Comparison of ENCODE assay signal across 9 cellular contexts in the genomic region with DNA sequence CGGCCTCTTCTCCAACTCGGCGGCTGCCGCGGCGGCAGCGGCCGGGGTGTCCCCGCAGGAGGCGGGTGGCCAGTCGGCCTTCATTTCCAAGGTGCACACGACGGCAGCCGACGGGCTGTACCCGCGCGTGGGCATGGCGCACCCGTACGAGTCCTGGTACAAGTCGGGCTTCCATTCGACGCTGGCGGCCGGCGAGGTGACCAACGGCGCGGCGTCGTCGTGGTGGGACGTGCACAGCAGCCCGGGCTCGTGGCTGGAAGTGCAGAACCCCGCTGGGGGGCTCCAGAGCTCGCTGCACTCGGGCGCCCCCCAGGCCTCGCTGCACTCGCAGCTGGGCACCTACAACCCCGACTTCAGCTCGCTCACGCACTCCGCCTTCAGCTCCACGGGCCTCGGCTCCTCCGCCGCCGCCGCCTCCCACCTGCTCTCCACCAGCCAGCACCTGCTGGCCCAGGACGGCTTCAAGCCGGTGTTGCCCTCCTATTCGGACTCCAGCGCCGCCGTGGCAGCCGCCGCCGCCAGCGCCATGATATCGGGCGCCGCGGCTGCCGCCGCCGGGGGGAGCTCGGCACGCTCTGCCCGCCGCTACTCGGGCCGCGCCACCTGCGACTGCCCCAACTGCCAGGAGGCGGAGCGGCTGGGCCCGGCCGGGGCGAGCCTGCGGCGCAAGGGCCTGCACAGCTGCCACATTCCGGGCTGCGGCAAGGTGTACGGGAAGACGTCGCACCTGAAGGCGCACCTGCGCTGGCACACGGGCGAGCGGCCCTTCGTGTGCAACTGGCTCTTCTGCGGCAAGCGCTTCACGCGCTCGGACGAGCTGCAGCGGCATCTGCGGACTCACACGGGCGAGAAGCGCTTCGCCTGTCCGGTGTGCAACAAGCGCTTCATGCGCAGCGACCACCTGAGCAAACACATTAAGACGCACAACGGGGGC. TPM values are rescaled to one million over a fixed set of nuclear protein-coding genes. Genes with fewer than 3 reads are reported as not detected.
DNase-seq lines count a peak whose midpoint lies in the region; ATAC-seq and TF ChIP-seq lines count a peak whose summit lies in the region.
"Had no signal": no experiment of that assay in that cellular context is flagged by ENCODE, and none has a peak within 500 bp of the region (broad histone marks: within the 10 kb centered on the region; RNA-seq: fewer than 3 reads in every experiment).

No MANE protein-coding gene starts in this region.

- peaks cover 5% of the 10 kb centered on the region for H3K36me3 Mint-ChIP-seq in activated CD8-positive, alpha-beta T cell treated with anti-CD3 and anti-CD28 coated beads, Interleukin-2, amount 10 ng/mL, durations not matched to agents 7 days and 5 days (ENCODE audit: low read depth)

- intact Hi-C loops in heart left ventricle (cut with DNase I), result loop anchor here in 3 of 10 donors (10.0 kb wide), 4 partner anchors 172 to 762 kb away; a partner anchor contains a TSS

- H3K27ac ChIP-seq in heart left ventricle, result no peak overlapping the region
- peak overlapping the region in 2 of 21 experiments; percentile 13 to 31 for H3K27ac ChIP-seq in skin epidermis

- POLR2A ChIA-PET in activated CD8-positive, alpha-beta T cell treated with anti-CD3 and anti-CD28 coated beads, Interleukin-2, amount 10 ng/mL, durations not matched to agents 7 days and 5 days (lab: Charles Lee), result interaction anchor here (1.3 kb wide), 1 partner anchor 10 kb away, joined by 3 read pairs; no protein-coding TSS in a partner anchor

- no peaks in the 10 kb centered on the region for H3K36me3 ChIP-seq in heart left ventricle

- H3K4me3 Mint-ChIP-seq in activated CD8-positive, alpha-beta T cell treated with anti-CD3 and anti-CD28 coated beads, Interleukin-2, amount 10 ng/mL, durations not matched to agents 7 days and 5 days, result peak overlapping the region; percentile 52

- TF ChIP-seq CTCF in heart left ventricle (IDR thresholded peaks at IDR 0.05), result peak in 2 of 12 donors; percentile 12 to 16

- no peak for TF ChIP-seq POLR2A in heart left ventricle (IDR thresholded peaks at IDR 0.05)

- peaks cover 47% of the 10 kb centered on the region for H3K4me1 Mint-ChIP-seq in activated CD8-positive, alpha-beta T cell treated with anti-CD3 and anti-CD28 coated beads, Interleukin-2, amount 10 ng/mL, durations not matched to agents 7 days and 5 days (ENCODE audit: low read depth)

- H3K4me1 ChIP-seq in heart left ventricle, result peaks cover 9 to 81% (median 40%) of the 10 kb centered on the region in 12 donors

- H3K27me3 Mint-ChIP-seq in activated CD8-positive, alpha-beta T cell treated with anti-CD3 and anti-CD28 coated beads, Interleukin-2, amount 10 ng/mL, durations not matched to agents 7 days and 5 days (ENCODE audit: low read depth), result peaks cover 73% of the 10 kb centered on the region

- CTCF ChIA-PET in activated CD8-positive, alpha-beta T cell treated with anti-CD3 and anti-CD28 coated beads, Interleukin-2, amount 10 ng/mL, durations not matched to agents 7 days and 5 days (lab: Charles Lee), result interaction anchor here (0.7 to 1.3 kb wide), 3 partner anchors 10 to 210 kb away, joined by 3 to 4 read pairs (median 4); no protein-coding TSS in a partner anchor

- H3K4me3 ChIP-seq in heart left ventricle (peak overlapping the region in 11 of 12 donors; percentile 9 to 53 (median 27)), skin epidermis (peak overlapping the region; percentile 9 to 42 (median 34))

- H3K9me3 ChIP-seq in heart left ventricle, result no peaks in the 10 kb centered on the region

- DNase-seq in COR-L47 (lab: John Stamatoyannopoulos, UW) (peak; percentile 81), NCI-H146 treated with DMSO at 0.1 percent for 48 hours (lab: John Stamatoyannopoulos, UW; ENCODE audit: unreplicated experiment) (peak; percentile 55), heart left ventricle (peak in 1 of 5 donors; percentile 73)
- DNase-seq in activated CD8-positive, alpha-beta T cell treated with anti-CD3 and anti-CD28 coated beads, Interleukin-2, amount 10 ng/mL, durations not matched to agents 7 days and 5 days, result no peak

- 2 to 4% (median 2%) methylated on average over 53 to 113 of the region's 113 CpGs for WGBS in heart left ventricle, 4 donors

- no peak overlapping the region for H3K27ac Mint-ChIP-seq in activated CD8-positive, alpha-beta T cell treated with anti-CD3 and anti-CD28 coated beads, Interleukin-2, amount 10 ng/mL, durations not matched to agents 7 days and 5 days

- peaks cover 82 to 100% (median 96%) of the 10 kb centered on the region in 9 donors for H3K27me3 ChIP-seq in heart left ventricle

- no peaks in the 10 kb centered on the region for H3K9me3 Mint-ChIP-seq in activated CD8-positive, alpha-beta T cell treated with anti-CD3 and anti-CD28 coated beads, Interleukin-2, amount 10 ng/mL, durations not matched to agents 7 days and 5 days (ENCODE audit: insufficient read depth)

- peak; percentile 39 for ATAC-seq in GM21381 (IDR thresholded peaks at IDR 0.05; ENCODE audit: unreplicated experiment)
- peak; percentile 40 for ATAC-seq in activated CD8-positive, alpha-beta T cell treated with anti-CD3 and anti-CD28 coated beads, Interleukin-2, amount 10 ng/mL, durations not matched to agents 7 days and 5 days
- ATAC-seq in heart left ventricle, result peak in 2 of 4 donors; percentile 33 to 42
- no peak for ATAC-seq in GM21526 (IDR thresholded peaks at IDR 0.05; ENCODE audit: low FRiP score, unreplicated experiment)
- no peak for ATAC-seq in GM21786 (IDR thresholded peaks at IDR 0.05; ENCODE audit: unreplicated experiment)

RNA-seq across cellular contexts. Expression of a gene that starts 1.9 kb away (rescaled TPM):
- total RNA-seq in activated CD8-positive, alpha-beta T cell treated with anti-CD3 and anti-CD28 coated beads, Interleukin-2, amount 10 ng/mL, durations not matched to agents 7 days and 5 days, result not detected
- total RNA-seq in heart left ventricle, result under 1 TPM in 1 of 9 donors, not detected in 8; 0.08 TPM
- not detected for polyA plus RNA-seq in heart left ventricle
- total RNA-seq: renal cortical epithelial cell had no signal

RNA-seq across cellular contexts. Expression of a gene that starts 58.9 kb away (rescaled TPM):
- total RNA-seq in activated CD8-positive, alpha-beta T cell treated with anti-CD3 and anti-CD28 coated beads, Interleukin-2, amount 10 ng/mL, durations not matched to agents 7 days and 5 days, result 10 to 100 TPM; 14.7 to 18.6 TPM
- total RNA-seq in heart left ventricle, result 10 to 100 TPM; 29.8 to 56.6 (median 43.0) TPM
- 10 to 100 TPM; 15.7 to 20.2 TPM for polyA plus RNA-seq in heart left ventricle

Comparison
In these comparisons a context has a peak if more than half of its experiments do, and no peak if none do; other contexts are left out.
1. ATAC-seq: peak in GM21381 (single experiment) and activated CD8-positive, alpha-beta T cell treated with anti-CD3 and anti-CD28 coated beads, Interleukin-2, amount 10 ng/mL, durations not matched to agents 7 days and 5 days (single experiment); none in GM21526 (single experiment) and GM21786 (single experiment).